20 cellular contexts compared by ENCODE assay signal in the genomic region with DNA sequence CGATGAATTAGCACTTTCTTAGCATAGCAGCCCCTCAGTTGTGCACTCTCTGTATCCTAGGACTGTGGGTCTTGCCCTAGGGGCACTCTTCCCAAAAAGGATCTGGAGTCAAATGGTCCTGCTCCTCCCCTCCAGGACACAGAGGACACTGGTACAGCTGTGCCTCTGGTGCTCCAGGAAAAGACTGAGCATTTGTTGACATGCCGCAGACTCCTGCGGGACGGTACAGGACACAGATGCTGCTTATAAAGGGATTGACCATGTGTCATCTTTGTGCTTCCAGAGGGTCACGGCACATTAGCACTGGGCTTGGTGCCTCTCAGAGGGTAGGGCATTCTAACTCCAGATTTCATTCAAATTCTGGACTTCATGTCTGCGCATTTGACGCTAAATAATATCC.
"Had no signal": no experiment of that assay in that cellular context is flagged by ENCODE, and none has a peak within 500 bp of the region (broad histone marks: within the 10 kb centered on the region; RNA-seq: fewer than 3 reads in every experiment).

No MANE protein-coding gene starts in this region.

- FAIRE-seq: colon, endothelial cell of umbilical vein, islet of Langerhans, TTC549 had no signal

- ATAC-seq: activated T-helper 17 cell treated with anti-CD3 and anti-CD28 coated beads, Interleukin-2, amount 50 U/mL, for 72 hours; effector memory CD8-positive, alpha-beta T cell; left ventricle myocardium superior; stimulated activated naive CD8-positive, alpha-beta T cell treated with anti-CD3 and anti-CD28 coated beads, Interleukin-15, Interleukin-2, amounts not matched to agents 100 U/mL and 50 U/mL, for 24 hours; T-cell had no signal

- H3K27me3 ChIP-seq: breast epithelium, tibial artery had no signal

- H3K4me1 ChIP-seq: breast epithelium, tibial artery had no signal

- H3K36me3 ChIP-seq: breast epithelium, tibial artery had no signal

- H3K27ac ChIP-seq: breast epithelium, tibial artery had no signal

- H3K9me3 ChIP-seq: breast epithelium, tibial artery had no signal

- DNase-seq: activated CD8-positive, alpha-beta memory T cell treated with anti-CD3 and anti-CD28 coated beads for 24 hours; activated CD8-positive, alpha-beta memory T cell treated with anti-CD3 and anti-CD28 coated beads, Interleukin-2, amount 50 U/mL, for 4 hours; activated naive CD8-positive, alpha-beta T cell treated with anti-CD3 and anti-CD28 coated beads for 36 hours; activated T-cell treated with anti-CD3 and anti-CD28 coated beads, Interleukin-2, amount 50 U/mL, for 24 hours; effector memory CD8-positive, alpha-beta T cell; foreskin melanocyte; left ventricle myocardium superior; naive B cell; retina; stimulated activated CD4-positive, alpha-beta T cell treated with anti-CD3 and anti-CD28 coated beads, Interleukin-12 subunit alpha, Interleukin-12 subunit beta, amount 100 ng/mL, for 4 hours; stimulated activated CD4-positive, alpha-beta T cell treated with anti-CD3 and anti-CD28 coated beads, Interleukin-4, amount 100 ng/mL, for 4 hours; stimulated activated naive CD8-positive, alpha-beta T cell treated with anti-CD3 and anti-CD28 coated beads, Interleukin-15, Interleukin-2, amounts not matched to agents 100 U/mL and 50 U/mL, for 24 hours; T-cell; tibial artery had no signal

- H3K4me3 ChIP-seq: breast epithelium, tibial artery had no signal
